1 cellular context compared by ENCODE assay signal in genomic region chr3:138890555-138891187, GRCh38.
TF ChIP-seq lines count a peak whose summit lies in the region.

No MANE protein-coding gene starts in this region.

TF ChIP-seq in SK-N-SH, 30 proteins besides CTCF, POLR2A, EP300 and RAD21 (continued from another document):
- TF ChIP-seq TCF12 (IDR thresholded peaks at IDR 0.05) (no peak), IRF3 (IDR thresholded peaks at IDR 0.05; ENCODE audit: low read depth, low read length) (no peak), MAX (IDR thresholded peaks at IDR 0.05; ENCODE audit: low read depth) (no peak)
TF ChIP-seq in SK-N-SH: peak in this region for 0.
